Comparison of ENCODE assay signal across 23 cellular contexts in the genomic region with DNA sequence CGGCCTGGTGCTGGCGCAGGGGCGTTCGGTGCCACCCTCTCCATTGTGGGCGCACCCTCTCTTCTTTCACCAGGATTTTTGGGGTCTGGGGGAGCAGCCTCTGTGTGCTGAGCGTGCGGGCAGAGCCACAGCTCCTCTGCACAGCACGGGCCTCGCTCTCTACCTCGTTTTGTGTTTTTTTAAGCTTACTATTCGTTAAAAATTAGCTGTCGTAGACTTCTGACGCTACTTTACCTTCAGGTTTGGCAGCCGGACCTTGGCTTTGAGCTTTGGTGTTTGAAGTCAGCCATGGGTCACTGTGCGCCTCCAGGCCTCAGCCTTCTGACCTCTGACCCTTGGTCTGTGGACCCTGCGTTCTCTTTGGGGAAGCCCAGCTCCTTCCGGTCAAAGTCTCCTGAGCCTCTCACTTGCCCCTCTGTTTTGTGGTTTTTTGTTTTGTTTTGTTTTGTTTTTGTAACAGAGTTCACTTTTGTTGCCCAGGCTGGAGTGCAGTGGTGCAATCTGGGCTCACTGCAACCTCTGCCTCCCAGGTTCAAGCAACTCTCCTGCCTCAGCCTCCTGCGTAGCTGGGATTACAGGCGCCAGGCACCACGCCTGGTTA.
DNase-seq lines count a peak whose midpoint lies in the region; ATAC-seq and TF ChIP-seq lines count a peak whose summit lies in the region.
"Had no signal": no experiment of that assay in that cellular context is flagged by ENCODE, and none has a peak within 500 bp of the region (broad histone marks: within the 10 kb centered on the region; RNA-seq: fewer than 3 reads in every experiment).

No MANE protein-coding gene starts in this region.

- TF ChIP-seq CTCF in mucosa of descending colon (IDR thresholded peaks at IDR 0.05) (no peak), stomach (IDR thresholded peaks at IDR 0.05) (no peak)

- H3K27me3 ChIP-seq in duodenal mucosa (ENCODE audit: control insufficient read depth in 1 of 2, insufficient read depth in 2 of 2, low read length in 2 of 2) (no peaks in the 10 kb centered on the region), stomach (no peaks in the 10 kb centered on the region)
- H3K27me3 ChIP-seq: BLaER1, heart left ventricle, ovary, uterus had no signal

- no peak for DNase-seq in activated naive CD4-positive, alpha-beta T cell treated with anti-CD3 and anti-CD28 coated beads, Interleukin-2, amount 10 ng/mL, durations not matched to agents 7 days and 5 days
- DNase-seq in activated naive CD4-positive, alpha-beta T cell treated with Interleukin-2 at 50 U/mL for 16 hours = no peak
- DNase-seq in mucosa of descending colon (peak in 2 of 3 donors; percentile 37 to 57), stomach (no peak), GM03348 (ENCODE audit: low spot score) (no peak)
- no peak for DNase-seq in activated naive CD8-positive, alpha-beta T cell treated with anti-CD3 and anti-CD28 coated beads, Interleukin-2, amount 50 U/mL, for 24 hours
- DNase-seq: GM23248; left ventricle myocardium superior; NCI-H1105; NCI-H2081; NCI-H446; SHP77; stimulated activated CD8-positive, alpha-beta memory T cell treated with anti-CD3 and anti-CD28 coated beads, Interleukin-4, amount 100 ng/mL, for 48 hours; uterus had no signal

- H3K9me3 Mint-ChIP-seq in activated naive CD4-positive, alpha-beta T cell treated with anti-CD3 and anti-CD28 coated beads, Interleukin-2, amount 10 ng/mL, durations not matched to agents 7 days and 5 days = no peaks in the 10 kb centered on the region
- no peaks in the 10 kb centered on the region for H3K9me3 Mint-ChIP-seq in activated naive CD8-positive, alpha-beta T cell treated with anti-CD3 and anti-CD28 coated beads, Interleukin-2, amount 50 U/mL, for 24 hours
- H3K9me3 Mint-ChIP-seq: activated T-helper 2 cell treated with anti-CD3 and anti-CD28 coated beads, Interferon-gamma antibody, Interleukin-2, Interleukin-4, amounts not matched to agents 10 μg/mL and 5 μg/mL and 100 μg/mL, durations not matched to agents 14 hours and 24 hours and 36 hours had no signal

- peaks cover 0 to 20% of the 10 kb centered on the region in 2 donors for H3K4me1 ChIP-seq in duodenal mucosa (ENCODE audit: control insufficient read depth in 1 of 2, insufficient read depth in 2 of 2, low read length in 2 of 2)
- H3K4me1 ChIP-seq in mucosa of descending colon (ENCODE audit: low read depth) = peaks cover 5% of the 10 kb centered on the region
- peaks cover 6 to 37% (median 24%) of the 10 kb centered on the region in 4 donors for H3K4me1 ChIP-seq in stomach
- H3K4me1 ChIP-seq: BLaER1, uterus had no signal

- TF ChIP-seq POLR2A in stomach (IDR thresholded peaks at IDR 0.05) = no peak

- H3K4me3 ChIP-seq in duodenal mucosa (ENCODE audit: low read depth in 1 of 2, low read length in 2 of 2) (peak overlapping the region; percentile 36 to 51), mucosa of descending colon (no peak overlapping the region), stomach (peak overlapping the region in 3 of 4 donors; percentile 5 to 27 (median 16))
- H3K4me3 ChIP-seq: BLaER1, coronary artery, GM23248, heart left ventricle, ovary, uterus had no signal

- ATAC-seq in mucosa of descending colon (peak; percentile 16), HG02981 (IDR thresholded peaks at IDR 0.05; ENCODE audit: unreplicated experiment) (no peak)
- no peak for ATAC-seq in activated naive CD8-positive, alpha-beta T cell treated with anti-CD3 and anti-CD28 coated beads, Interleukin-2, amount 50 U/mL, for 24 hours
- ATAC-seq: sciatic nerve had no signal

- H3K4me1 Mint-ChIP-seq in activated naive CD4-positive, alpha-beta T cell treated with anti-CD3 and anti-CD28 coated beads, Interleukin-2, amount 10 ng/mL, durations not matched to agents 7 days and 5 days = peaks cover 6% of the 10 kb centered on the region
- H3K4me1 Mint-ChIP-seq in activated naive CD8-positive, alpha-beta T cell treated with anti-CD3 and anti-CD28 coated beads, Interleukin-2, amount 50 U/mL, for 24 hours = peaks cover 3% of the 10 kb centered on the region

- H3K27ac Mint-ChIP-seq in activated naive CD4-positive, alpha-beta T cell treated with anti-CD3 and anti-CD28 coated beads, Interleukin-2, amount 10 ng/mL, durations not matched to agents 7 days and 5 days = peak overlapping the region; percentile 17
- H3K27ac Mint-ChIP-seq in activated naive CD8-positive, alpha-beta T cell treated with anti-CD3 and anti-CD28 coated beads, Interleukin-2, amount 50 U/mL, for 24 hours = no peak overlapping the region
- H3K27ac Mint-ChIP-seq: activated T-helper 2 cell treated with anti-CD3 and anti-CD28 coated beads, Interferon-gamma antibody, Interleukin-2, Interleukin-4, amounts not matched to agents 10 μg/mL and 5 μg/mL and 100 μg/mL, durations not matched to agents 14 hours and 24 hours and 36 hours had no signal

- H3K9me3 ChIP-seq in duodenal mucosa (ENCODE audit: control insufficient read depth in 1 of 2, low read length in 2 of 2) (no peaks in the 10 kb centered on the region), mucosa of descending colon (no peaks in the 10 kb centered on the region), stomach (no peaks in the 10 kb centered on the region)
- H3K9me3 ChIP-seq: BLaER1, heart left ventricle, ovary, uterus had no signal

- intact Hi-C loops in mucosa of descending colon (cut with DNase I, micrococcal nuclease) (no loop called here), stomach (cut with DNase I; ENCODE audit: low total_unique reads) (no loop called here)

- peak overlapping the region; percentile 26 to 43 for H3K9ac ChIP-seq in duodenal mucosa (ENCODE audit: low read depth in 1 of 2, low read length in 2 of 2)
- H3K9ac ChIP-seq: BLaER1, GM23248 had no signal

- H3K27ac ChIP-seq in duodenal mucosa (ENCODE audit: low read depth, low read length) (peak overlapping the region; percentile 76), stomach (peak overlapping the region; percentile 49 to 76 (median 64))
- H3K27ac ChIP-seq: BLaER1, coronary artery, GM23248, ovary, uterus had no signal

- 64 to 73% (median 67%) methylated on average over 20 of the region's 20 CpGs for WGBS in stomach, 5 donors

- no peaks in the 10 kb centered on the region for H3K27me3 Mint-ChIP-seq in activated naive CD4-positive, alpha-beta T cell treated with anti-CD3 and anti-CD28 coated beads, Interleukin-2, amount 10 ng/mL, durations not matched to agents 7 days and 5 days
- no peaks in the 10 kb centered on the region for H3K27me3 Mint-ChIP-seq in activated naive CD8-positive, alpha-beta T cell treated with anti-CD3 and anti-CD28 coated beads, Interleukin-2, amount 50 U/mL, for 24 hours

- H3K36me3 ChIP-seq in duodenal mucosa (ENCODE audit: control insufficient read depth in 1 of 2, insufficient read depth in 2 of 2, low read length in 2 of 2) (peaks cover 17 to 67% of the 10 kb centered on the region in 2 donors), mucosa of descending colon (ENCODE audit: low read depth) (no peaks in the 10 kb centered on the region), stomach (peaks cover 14 to 99% (median 91%) of the 10 kb centered on the region in 4 donors)
- H3K36me3 ChIP-seq: ovary, uterus had no signal

- CTCF ChIA-PET in activated naive CD4-positive, alpha-beta T cell treated with anti-CD3 and anti-CD28 coated beads, Interleukin-2, amount 10 ng/mL, durations not matched to agents 7 days and 5 days (lab: Charles Lee) = no interaction called here

- peaks cover 40% of the 10 kb centered on the region for H3K36me3 Mint-ChIP-seq in activated naive CD4-positive, alpha-beta T cell treated with anti-CD3 and anti-CD28 coated beads, Interleukin-2, amount 10 ng/mL, durations not matched to agents 7 days and 5 days
- H3K36me3 Mint-ChIP-seq in activated naive CD8-positive, alpha-beta T cell treated with anti-CD3 and anti-CD28 coated beads, Interleukin-2, amount 50 U/mL, for 24 hours (ENCODE audit: low read depth) = peaks cover 31% of the 10 kb centered on the region

- no peak for TF ChIP-seq EP300 in stomach (IDR thresholded peaks at IDR 0.05)

- no peak overlapping the region for H3K4me3 Mint-ChIP-seq in activated naive CD4-positive, alpha-beta T cell treated with anti-CD3 and anti-CD28 coated beads, Interleukin-2, amount 10 ng/mL, durations not matched to agents 7 days and 5 days
- no peak overlapping the region for H3K4me3 Mint-ChIP-seq in activated naive CD8-positive, alpha-beta T cell treated with anti-CD3 and anti-CD28 coated beads, Interleukin-2, amount 50 U/mL, for 24 hours
- H3K4me3 Mint-ChIP-seq: brain had no signal

Comparison
In these comparisons a context has a peak if more than half of its experiments do, and no peak if none do; other contexts are left out.
1. DNase-seq: peak in mucosa of descending colon (2 of 3); none in activated naive CD4-positive, alpha-beta T cell treated with anti-CD3 and anti-CD28 coated beads, Interleukin-2, amount 10 ng/mL, durations not matched to agents 7 days and 5 days (single experiment), activated naive CD4-positive, alpha-beta T cell treated with Interleukin-2 at 50 U/mL for 16 hours (single experiment), stomach (single experiment), activated naive CD8-positive, alpha-beta T cell treated with anti-CD3 and anti-CD28 coated beads, Interleukin-2, amount 50 U/mL, for 24 hours (single experiment) and GM03348 (single experiment).